8 cellular contexts compared by ENCODE assay signal in genomic region chr12:74415633-74416032, GRCh38.
DNase-seq lines count a peak whose midpoint lies in the region; ATAC-seq and TF ChIP-seq lines count a peak whose summit lies in the region.

No MANE protein-coding gene starts in this region.

- no peak overlapping the region for H3K27ac Mint-ChIP-seq in endothelial cell (ENCODE audit: unreplicated experiment)

- no peaks in the 10 kb centered on the region for H3K4me1 ChIP-seq in testis

- H3K36me3 ChIP-seq in testis (ENCODE audit: low read depth, missing control alignments) = no peaks in the 10 kb centered on the region

- H3K4me3 Mint-ChIP-seq in endothelial cell (ENCODE audit: unreplicated experiment) = no peak overlapping the region

- H3K9me3 Mint-ChIP-seq in endothelial cell (ENCODE audit: unreplicated experiment) = no peaks in the 10 kb centered on the region

- no peak for TF ChIP-seq POLR2A in testis (IDR thresholded peaks at IDR 0.05)

- H3K27me3 ChIP-seq in testis = no peaks in the 10 kb centered on the region

- intact Hi-C loops in testis (cut with DNase I; ENCODE audit: low total_unique reads) = no loop called here

- no peaks in the 10 kb centered on the region for H3K4me1 Mint-ChIP-seq in endothelial cell (ENCODE audit: unreplicated experiment)

- no peaks in the 10 kb centered on the region for H3K27me3 Mint-ChIP-seq in endothelial cell (ENCODE audit: unreplicated experiment)

- no peak overlapping the region for H3K27ac ChIP-seq in testis

- H3K4me3 ChIP-seq in testis = no peak overlapping the region

- TF ChIP-seq CTCF in endothelial cell (IDR thresholded peaks at IDR 0.05; ENCODE audit: unreplicated experiment) (peak; percentile 67), testis (IDR thresholded peaks at IDR 0.05) (peak in 2 of 3 experiments; percentile 21 to 41)

- no peaks in the 10 kb centered on the region for H3K36me3 Mint-ChIP-seq in endothelial cell (ENCODE audit: low read depth, unreplicated experiment)

- DNase-seq in SKM-1 treated with dmso at 0.1 percent for 144 hours (lab: John Stamatoyannopoulos, UW; ENCODE audit: unreplicated experiment) (peak; percentile 29), SKM-1 (lab: John Stamatoyannopoulos, UW; ENCODE audit: unreplicated experiment) (no peak), NCI-H526 (lab: John Stamatoyannopoulos, UW) (peak; percentile 8 to 52), endothelial cell (ENCODE audit: low spot score) (peak; percentile 14), testis (no peak), COLO668 (lab: John Stamatoyannopoulos, UW; ENCODE audit: unreplicated experiment) (no peak)
- DNase-seq in stimulated activated CD4-positive, alpha-beta T cell treated with anti-CD3 and anti-CD28 coated beads, Interleukin-15, amount 100 ng/mL, for 24 hours = no peak

- H3K9me3 ChIP-seq in testis = no peaks in the 10 kb centered on the region

- peak; percentile 51 for ATAC-seq in HG02571 (IDR thresholded peaks at IDR 0.05; ENCODE audit: unreplicated experiment)

Comparison
In these comparisons a context has a peak if more than half of its experiments do, and no peak if none do; other contexts are left out.
1. DNase-seq: peak in SKM-1 treated with dmso at 0.1 percent for 144 hours (single experiment), NCI-H526 (2 of 2) and endothelial cell (single experiment); none in SKM-1 (single experiment), testis (single experiment), COLO668 (single experiment) and stimulated activated CD4-positive, alpha-beta T cell treated with anti-CD3 and anti-CD28 coated beads, Interleukin-15, amount 100 ng/mL, for 24 hours (single experiment).